ENCODE assay signal across 8 cellular contexts in the genomic region with DNA sequence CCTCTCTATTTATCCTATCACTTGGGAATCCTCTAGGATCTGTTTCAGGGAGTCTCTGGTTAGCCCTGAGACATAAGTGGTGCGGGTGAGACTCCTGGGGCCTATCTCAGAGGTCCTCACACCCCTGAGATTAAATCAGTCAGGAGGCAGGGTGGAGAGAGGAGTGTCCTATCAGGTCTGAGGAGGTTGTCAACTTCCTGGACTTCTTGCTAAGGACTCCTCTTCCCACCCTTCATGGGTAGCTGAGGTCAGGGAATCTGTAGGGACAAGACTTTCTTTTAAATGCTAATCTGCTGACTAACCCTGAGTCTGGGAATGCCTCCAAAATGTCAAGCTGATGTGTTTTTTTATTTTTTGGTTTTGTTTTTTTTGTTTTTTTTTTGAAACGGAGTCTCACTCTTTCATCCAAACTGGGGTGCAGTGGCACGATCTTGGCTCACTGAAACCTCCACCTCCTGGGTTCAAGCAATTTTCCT. TPM values are rescaled to one million over a fixed set of nuclear protein-coding genes. Genes with fewer than 3 reads are reported as not detected.
DNase-seq lines count a peak whose midpoint lies in the region; ATAC-seq and TF ChIP-seq lines count a peak whose summit lies in the region.

No MANE protein-coding gene starts in this region.

- no peaks in the 10 kb centered on the region for H3K9me3 Mint-ChIP-seq in effector memory CD8-positive, alpha-beta T cell
- H3K9me3 Mint-ChIP-seq in naive thymus-derived CD4-positive, alpha-beta T cell, result no peaks in the 10 kb centered on the region
- H3K9me3 Mint-ChIP-seq in progenitor cell of endocrine pancreas (ENCODE audit: low read depth), result no peaks in the 10 kb centered on the region
- no peaks in the 10 kb centered on the region for H3K9me3 Mint-ChIP-seq in activated CD8-positive, alpha-beta T cell treated with anti-CD3 and anti-CD28 coated beads, Interleukin-2, amount 10 ng/mL, durations not matched to agents 7 days and 5 days (ENCODE audit: insufficient read depth)

- H3K79me2 ChIP-seq in PC-3 (ENCODE audit: low read length), result peaks cover 4% of the 10 kb centered on the region; the same call in 1 of the 2 replicates

- no peaks in the 10 kb centered on the region for H3K27me3 ChIP-seq in AG04450 (ENCODE audit: control insufficient read depth, insufficient read depth, low read length)
- no peaks in the 10 kb centered on the region for H3K27me3 ChIP-seq in PC-3 (ENCODE audit: low read length)
- no peaks in the 10 kb centered on the region for H3K27me3 ChIP-seq in naive thymus-derived CD4-positive, alpha-beta T cell (ENCODE audit: control insufficient read depth in 2 of 2, insufficient read depth in 2 of 2, low read length in 2 of 2)

- H3K4me1 ChIP-seq in PC-3 (ENCODE audit: insufficient read depth, low read length), result peaks cover 18% of the 10 kb centered on the region
- H3K4me1 ChIP-seq in naive thymus-derived CD4-positive, alpha-beta T cell (ENCODE audit: control insufficient read depth in 2 of 2, insufficient read depth in 2 of 2, low read length in 2 of 2), result peaks cover 17 to 21% of the 10 kb centered on the region in 2 donors

- peaks cover 6% of the 10 kb centered on the region for H3K36me3 Mint-ChIP-seq in effector memory CD8-positive, alpha-beta T cell (ENCODE audit: insufficient read depth)
- peaks cover 0 to 5% (median 0%) of the 10 kb centered on the region in 5 donors for H3K36me3 Mint-ChIP-seq in naive thymus-derived CD4-positive, alpha-beta T cell
- H3K36me3 Mint-ChIP-seq in progenitor cell of endocrine pancreas (ENCODE audit: insufficient read depth), result peaks cover 1% of the 10 kb centered on the region
- H3K36me3 Mint-ChIP-seq in activated CD8-positive, alpha-beta T cell treated with anti-CD3 and anti-CD28 coated beads, Interleukin-2, amount 10 ng/mL, durations not matched to agents 7 days and 5 days (ENCODE audit: low read depth), result peaks cover 22% of the 10 kb centered on the region

- peak overlapping the region; percentile 49 to 84 for H3K27ac Mint-ChIP-seq in effector memory CD8-positive, alpha-beta T cell
- peak overlapping the region in 7 of 9 donors; percentile 24 to 81 (median 46) for H3K27ac Mint-ChIP-seq in naive thymus-derived CD4-positive, alpha-beta T cell
- H3K27ac Mint-ChIP-seq in progenitor cell of endocrine pancreas, result no peak overlapping the region
- no peak overlapping the region for H3K27ac Mint-ChIP-seq in activated CD8-positive, alpha-beta T cell treated with anti-CD3 and anti-CD28 coated beads, Interleukin-2, amount 10 ng/mL, durations not matched to agents 7 days and 5 days

- H2AFZ ChIP-seq in PC-3 (ENCODE audit: low read length), result no peak overlapping the region

- H3K27ac ChIP-seq in AG04450 (ENCODE audit: low read depth, low read length) (peak overlapping the region; percentile 96), PC-3 (ENCODE audit: low read length) (peak overlapping the region; percentile 52)
- H3K27ac ChIP-seq in naive thymus-derived CD4-positive, alpha-beta T cell (ENCODE audit: low read depth, low read length), result no peak overlapping the region

- intact Hi-C loops in PC-3 (cut with micrococcal nuclease), result loop anchor here (5.0 to 10.0 kb wide), 2 partner anchors 248 to 415 kb away; a partner anchor contains a TSS
- intact Hi-C loops in naive thymus-derived CD4-positive, alpha-beta T cell (cut with micrococcal nuclease), result no loop called here

- no peaks in the 10 kb centered on the region for H3F3A ChIP-seq in PC-3 (ENCODE audit: low read length, unreplicated experiment)

- POLR2A ChIA-PET in AG04450 (lab: Yijun Ruan, JAX) (interaction anchor here (0.6 to 3.9 kb wide), 7 partner anchors 10 to 381 kb away, joined by 3 to 22 read pairs (median 4); a partner anchor contains a TSS), PC-3 (lab: Charles Lee; ENCODE audit: unreplicated experiment) (interaction anchor here (0.6 kb wide), 1 partner anchor 45 kb away, joined by 3 read pairs; no protein-coding TSS in a partner anchor)
- POLR2A ChIA-PET in naive thymus-derived CD4-positive, alpha-beta T cell (lab: Charles Lee), result interaction anchor here (0.6 to 1.0 kb wide), 4 partner anchors 8 to 263 kb away, joined by 3 read pairs; no protein-coding TSS in a partner anchor
- POLR2A ChIA-PET in activated CD8-positive, alpha-beta T cell treated with anti-CD3 and anti-CD28 coated beads, Interleukin-2, amount 10 ng/mL, durations not matched to agents 7 days and 5 days (lab: Charles Lee), result no interaction called here

- H3K4me2 ChIP-seq in PC-3 (ENCODE audit: low read length), result no peak overlapping the region

- no peaks in the 10 kb centered on the region for H3K9me2 ChIP-seq in PC-3 (replicated peaks; ENCODE audit: low read length)

- TF ChIP-seq CTCF in AG04450 (IDR thresholded peaks at IDR 0.05; ENCODE audit: low read depth, low read length) (no peak), PC-3 (conservative IDR thresholded peaks at IDR 0.05; ENCODE audit: low read depth, low read length) (no peak), progenitor cell of endocrine pancreas (IDR thresholded peaks at IDR 0.05; ENCODE audit: unreplicated experiment) (no peak)

- H3K9me3 ChIP-seq in AG04450 (ENCODE audit: control insufficient read depth, insufficient read depth, low read length) (no peaks in the 10 kb centered on the region), PC-3 (ENCODE audit: low read length) (no peaks in the 10 kb centered on the region)
- H3K9me3 ChIP-seq in naive thymus-derived CD4-positive, alpha-beta T cell (ENCODE audit: control insufficient read depth in 2 of 3, low read length in 3 of 3), result no peaks in the 10 kb centered on the region

- H4K20me1 ChIP-seq in PC-3 (ENCODE audit: low read length), result no peaks in the 10 kb centered on the region

- no peaks in the 10 kb centered on the region for H3K36me3 ChIP-seq in PC-3 (ENCODE audit: low read depth, low read length)
- H3K36me3 ChIP-seq in naive thymus-derived CD4-positive, alpha-beta T cell (ENCODE audit: control insufficient read depth in 2 of 3, insufficient read depth in 3 of 3, low read length in 3 of 3), result no peaks in the 10 kb centered on the region

- H3K4me3 Mint-ChIP-seq in effector memory CD8-positive, alpha-beta T cell, result no peak overlapping the region
- no peak overlapping the region for H3K4me3 Mint-ChIP-seq in naive thymus-derived CD4-positive, alpha-beta T cell
- H3K4me3 Mint-ChIP-seq in progenitor cell of endocrine pancreas (ENCODE audit: low read depth), result no peak overlapping the region
- no peak overlapping the region for H3K4me3 Mint-ChIP-seq in activated CD8-positive, alpha-beta T cell treated with anti-CD3 and anti-CD28 coated beads, Interleukin-2, amount 10 ng/mL, durations not matched to agents 7 days and 5 days

- no TSS peak for BruUV-seq in PC-3 (replicated peaks; lab: Mats Ljungman, UMichigan)

- CTCF ChIA-PET in AG04450 (lab: Charles Lee), result interaction anchor here (0.6 to 2.5 kb wide), 10 partner anchors 8 to 701 kb away, joined by 3 to 25 read pairs (median 4); a partner anchor contains a TSS
- CTCF ChIA-PET in PC-3 (lab: Charles Lee), result interaction anchor here (1.3 kb wide), 1 partner anchor 8 kb away, joined by 6 read pairs; no protein-coding TSS in a partner anchor
- CTCF ChIA-PET in naive thymus-derived CD4-positive, alpha-beta T cell (lab: Charles Lee), result interaction anchor here (0.6 to 1.3 kb wide), 3 partner anchors 8 to 470 kb away, joined by 3 to 5 read pairs (median 3); no protein-coding TSS in a partner anchor
- CTCF ChIA-PET in activated CD8-positive, alpha-beta T cell treated with anti-CD3 and anti-CD28 coated beads, Interleukin-2, amount 10 ng/mL, durations not matched to agents 7 days and 5 days (lab: Charles Lee), result interaction anchor here (1.4 to 2.8 kb wide), 4 partner anchors 8 to 417 kb away, joined by 3 to 12 read pairs (median 9); a partner anchor contains a TSS

- DNase-seq in AG04450 (ENCODE audit: low read depth, low spot score) (peak; percentile 74), PC-3 (peak; percentile 61), NCI-H510A (lab: John Stamatoyannopoulos, UW) (no peak), progenitor cell of endocrine pancreas (ENCODE audit: low spot score, unreplicated experiment) (no peak)
- DNase-seq in effector memory CD8-positive, alpha-beta T cell, result no peak
- DNase-seq in naive thymus-derived CD4-positive, alpha-beta T cell, result no peak
- no peak for DNase-seq in activated CD8-positive, alpha-beta T cell treated with anti-CD3 and anti-CD28 coated beads, Interleukin-2, amount 10 ng/mL, durations not matched to agents 7 days and 5 days

- peak; percentile 69 for ATAC-seq in PC-3
- ATAC-seq in effector memory CD8-positive, alpha-beta T cell (replicated peaks), result no peak
- no peak for ATAC-seq in naive thymus-derived CD4-positive, alpha-beta T cell
- ATAC-seq in GM21381 (IDR thresholded peaks at IDR 0.05; ENCODE audit: unreplicated experiment), result no peak
- no peak for ATAC-seq in activated CD8-positive, alpha-beta T cell treated with anti-CD3 and anti-CD28 coated beads, Interleukin-2, amount 10 ng/mL, durations not matched to agents 7 days and 5 days

- H3K4me1 Mint-ChIP-seq in effector memory CD8-positive, alpha-beta T cell (ENCODE audit: low read depth in 2 of 2), result peaks cover 26 to 29% of the 10 kb centered on the region in 2 donors
- peaks cover 19 to 51% (median 39%) of the 10 kb centered on the region in 7 donors for H3K4me1 Mint-ChIP-seq in naive thymus-derived CD4-positive, alpha-beta T cell
- H3K4me1 Mint-ChIP-seq in progenitor cell of endocrine pancreas (ENCODE audit: low read depth), result peaks cover 17% of the 10 kb centered on the region
- H3K4me1 Mint-ChIP-seq in activated CD8-positive, alpha-beta T cell treated with anti-CD3 and anti-CD28 coated beads, Interleukin-2, amount 10 ng/mL, durations not matched to agents 7 days and 5 days (ENCODE audit: low read depth), result peaks cover 49% of the 10 kb centered on the region

- H3K9ac ChIP-seq in PC-3 (ENCODE audit: low read length), result no peak overlapping the region

- no peak overlapping the region for H3K4me3 ChIP-seq in AG04450 (ENCODE audit: low read depth, low read length)
- no peak overlapping the region for H3K4me3 ChIP-seq in PC-3 (ENCODE audit: low read length)
- H3K4me3 ChIP-seq in naive thymus-derived CD4-positive, alpha-beta T cell (ENCODE audit: low read length), result no peak overlapping the region

- no peaks in the 10 kb centered on the region for H3K27me3 Mint-ChIP-seq in effector memory CD8-positive, alpha-beta T cell
- H3K27me3 Mint-ChIP-seq in naive thymus-derived CD4-positive, alpha-beta T cell, result no peaks in the 10 kb centered on the region
- no peaks in the 10 kb centered on the region for H3K27me3 Mint-ChIP-seq in progenitor cell of endocrine pancreas
- H3K27me3 Mint-ChIP-seq in activated CD8-positive, alpha-beta T cell treated with anti-CD3 and anti-CD28 coated beads, Interleukin-2, amount 10 ng/mL, durations not matched to agents 7 days and 5 days (ENCODE audit: low read depth), result no peaks in the 10 kb centered on the region

RNA-seq across cellular contexts. Expression of a gene that starts 6.6 kb away (rescaled TPM):
- polyA plus RNA-seq in AG04450 (2011; rRNA removed), result 2.9 and 4.2 TPM in 2 replicates
- 3.4 and 3.9 TPM in 2 replicates for polyA minus RNA-seq in AG04450 (2011; rRNA and poly(A)+ RNA removed)
- 5.4 and 5.8 TPM in 2 replicates for total RNA-seq in PC-3 (2014; rRNA removed)
- 10 to 100 TPM in 3 of 5 experiments, 1 to 10 TPM in 2; 8.5 to 14.4 (median 11.5) TPM for total RNA-seq in naive thymus-derived CD4-positive, alpha-beta T cell
- 10 to 100 TPM in 1 of 2 donors, 1 to 10 TPM in 1; 6.2 to 12.1 TPM for polyA plus RNA-seq in naive thymus-derived CD4-positive, alpha-beta T cell
- total RNA-seq in progenitor cell of endocrine pancreas, result 14.6 and 14.8 TPM in 2 replicates
- 10 to 100 TPM; 18.9 to 19.1 TPM for total RNA-seq in activated CD8-positive, alpha-beta T cell treated with anti-CD3 and anti-CD28 coated beads, Interleukin-2, amount 10 ng/mL, durations not matched to agents 7 days and 5 days

RNA-seq across cellular contexts. Expression of a gene that starts 10.1 kb away (rescaled TPM):
- polyA plus RNA-seq in AG04450 (2011; rRNA removed), result 0.63 and 0.67 TPM in 2 replicates
- polyA minus RNA-seq in AG04450 (2011; rRNA and poly(A)+ RNA removed), result 0.70 and 1.3 TPM in 2 replicates
- 0.52 TPM in 1 of 2 replicates, not detected in the other for total RNA-seq in PC-3 (2014; rRNA removed)
- total RNA-seq in naive thymus-derived CD4-positive, alpha-beta T cell, result under 1 TPM; 0.11 to 0.54 (median 0.32) TPM
- under 1 TPM; 0.12 to 0.33 TPM for polyA plus RNA-seq in naive thymus-derived CD4-positive, alpha-beta T cell
- 1.2 and 1.4 TPM in 2 replicates for total RNA-seq in progenitor cell of endocrine pancreas
- under 1 TPM; 0.21 to 0.32 TPM for total RNA-seq in activated CD8-positive, alpha-beta T cell treated with anti-CD3 and anti-CD28 coated beads, Interleukin-2, amount 10 ng/mL, durations not matched to agents 7 days and 5 days

RNA-seq across cellular contexts. Expression of a gene that starts 19.3 kb away (rescaled TPM):
- polyA plus RNA-seq in AG04450 (2011; rRNA removed), result 42.4 and 63.4 TPM in 2 replicates
- polyA minus RNA-seq in AG04450 (2011; rRNA and poly(A)+ RNA removed), result 65.9 and 76.4 TPM in 2 replicates
- 11.2 and 12.5 TPM in 2 replicates for total RNA-seq in PC-3 (2014; rRNA removed)
- total RNA-seq in naive thymus-derived CD4-positive, alpha-beta T cell, result 1 to 10 TPM in 1 of 5 experiments, under 1 TPM in 4; 0.29 to 1.5 (median 0.57) TPM
- polyA plus RNA-seq in naive thymus-derived CD4-positive, alpha-beta T cell, result under 1 TPM; 0.32 to 0.44 TPM
- 4.5 and 5.0 TPM in 2 replicates for total RNA-seq in progenitor cell of endocrine pancreas
- total RNA-seq in activated CD8-positive, alpha-beta T cell treated with anti-CD3 and anti-CD28 coated beads, Interleukin-2, amount 10 ng/mL, durations not matched to agents 7 days and 5 days, result under 1 TPM; 0.83 to 0.92 TPM

RNA-seq across cellular contexts. Expression of a gene that starts 24.5 kb away (rescaled TPM):
- not detected in 2 replicates for polyA plus RNA-seq in AG04450 (2011; rRNA removed)
- polyA minus RNA-seq in AG04450 (2011; rRNA and poly(A)+ RNA removed), result not detected in 2 replicates
- not detected in 2 replicates for total RNA-seq in PC-3 (2014; rRNA removed)
- total RNA-seq in naive thymus-derived CD4-positive, alpha-beta T cell, result not detected
- not detected for polyA plus RNA-seq in naive thymus-derived CD4-positive, alpha-beta T cell
- total RNA-seq in progenitor cell of endocrine pancreas, result not detected in 2 replicates
- not detected for total RNA-seq in activated CD8-positive, alpha-beta T cell treated with anti-CD3 and anti-CD28 coated beads, Interleukin-2, amount 10 ng/mL, durations not matched to agents 7 days and 5 days

RNA-seq across cellular contexts. Expression of a gene that starts 30.3 kb away (rescaled TPM):
- not detected in 2 replicates for polyA plus RNA-seq in AG04450 (2011; rRNA removed)
- polyA minus RNA-seq in AG04450 (2011; rRNA and poly(A)+ RNA removed), result 0.18 TPM in 1 of 2 replicates, not detected in the other
- 0.11 TPM in 1 of 2 replicates, not detected in the other for total RNA-seq in PC-3 (2014; rRNA removed)
- 1 to 10 TPM in 4 of 5 experiments, under 1 TPM in 1; 0.12 to 5.5 (median 3.7) TPM for total RNA-seq in naive thymus-derived CD4-positive, alpha-beta T cell
- 1 to 10 TPM; 2.4 to 3.3 TPM for polyA plus RNA-seq in naive thymus-derived CD4-positive, alpha-beta T cell
- total RNA-seq in progenitor cell of endocrine pancreas, result 0.29 and 0.62 TPM in 2 replicates
- under 1 TPM in 1 of 2 experiments, not detected in 1; 0.13 TPM for total RNA-seq in activated CD8-positive, alpha-beta T cell treated with anti-CD3 and anti-CD28 coated beads, Interleukin-2, amount 10 ng/mL, durations not matched to agents 7 days and 5 days

Comparison
In these comparisons a context has a peak if more than half of its experiments do, and no peak if none do; other contexts are left out.
1. DNase-seq: peak in AG04450 (single experiment) and PC-3 (single experiment); none in effector memory CD8-positive, alpha-beta T cell (0 of 3), naive thymus-derived CD4-positive, alpha-beta T cell (0 of 9), NCI-H510A (single experiment), progenitor cell of endocrine pancreas (single experiment) and activated CD8-positive, alpha-beta T cell treated with anti-CD3 and anti-CD28 coated beads, Interleukin-2, amount 10 ng/mL, durations not matched to agents 7 days and 5 days (single experiment).
2. H3K27ac Mint-ChIP-seq: peak in effector memory CD8-positive, alpha-beta T cell (2 of 2) and naive thymus-derived CD4-positive, alpha-beta T cell (7 of 9); none in progenitor cell of endocrine pancreas (single experiment) and activated CD8-positive, alpha-beta T cell treated with anti-CD3 and anti-CD28 coated beads, Interleukin-2, amount 10 ng/mL, durations not matched to agents 7 days and 5 days (single experiment).